ENCODE assay signal across 8 cellular contexts in the genomic region with DNA sequence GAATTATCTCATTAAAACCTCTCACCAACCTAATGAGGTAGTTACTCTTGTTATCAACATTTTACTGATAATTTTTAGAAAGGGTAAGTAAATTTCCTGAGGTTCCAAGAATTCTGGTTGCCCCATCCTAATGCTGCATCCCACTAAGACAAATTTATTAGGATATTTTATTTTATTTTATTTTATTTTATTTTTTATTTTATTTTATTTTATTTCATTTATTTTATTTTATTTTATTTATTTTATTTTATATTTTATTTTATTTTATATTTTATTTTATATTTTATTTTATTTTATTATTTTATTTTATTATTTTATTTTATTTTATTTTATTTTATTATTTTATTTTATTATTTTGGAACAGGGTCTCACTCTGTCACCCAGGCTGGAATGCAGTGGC. TPM values are rescaled to one million over a fixed set of nuclear protein-coding genes. Genes with fewer than 3 reads are reported as not detected.
A peak's percentile ranks its signal among the peaks of the same experiment; 100 is the strongest.
DNase-seq lines count a peak whose midpoint lies in the region; ATAC-seq, FAIRE-seq and TF ChIP-seq lines count a peak whose summit lies in the region.
"Not testable (repeated sequence)": the region's sequence is repeated elsewhere in the genome, so short reads cannot be mapped to it uniquely, and the experiment has no call there.
"Had no signal": no experiment of that assay in that cellular context is flagged by ENCODE, and none has a peak within 500 bp of the region (broad histone marks: within the 10 kb centered on the region; RNA-seq: fewer than 3 reads in every experiment).

No MANE protein-coding gene starts in this region.

- not testable (repeated sequence) for H3K27ac ChIP-seq in pancreas

- intact Hi-C loops in pancreas (cut with DNase I), result not testable (repeated sequence)

- not testable (repeated sequence) for H3K9me3 ChIP-seq in pancreas

- not testable (repeated sequence) for H3K36me3 ChIP-seq in pancreas

- FAIRE-seq in G401.6 (lab: Jason Lieb, UNC), result peak; percentile 97
- peak; percentile 96 for FAIRE-seq in TTC549 (lab: Jason Lieb, UNC)
- peak; percentile 88 for FAIRE-seq in colon (lab: Jason Lieb, UNC)
- FAIRE-seq in frontal cortex (lab: Jason Lieb, UNC), result peak; percentile 98
- FAIRE-seq in pancreas (lab: Jason Lieb, UNC), result peak; percentile 89

- H3K4me3 ChIP-seq in pancreas, result not testable (repeated sequence)

- H3K27me3 ChIP-seq in pancreas, result not testable (repeated sequence)

- not testable (repeated sequence) for ATAC-seq in pancreas

- DNase-seq in frontal cortex (ENCODE audit: low spot score in 2 of 2); pancreas: not testable (repeated sequence)

- TF ChIP-seq CTCF in pancreas (IDR thresholded peaks at IDR 0.05), result not testable (repeated sequence)

- not testable (repeated sequence) for H3K4me1 ChIP-seq in pancreas

RNA-seq across cellular contexts. Expression of a gene that starts 46.9 kb away (rescaled TPM):
- total RNA-seq in frontal cortex (not detected), pancreas (under 1 TPM; 0.13 to 0.92 (median 0.60) TPM)
- under 1 TPM; 0.42 to 0.73 TPM for polyA plus RNA-seq in pancreas
- total RNA-seq: CD4-positive, alpha-beta T cell; CD8-positive, alpha-beta T cell had no signal
- polyA plus RNA-seq: BJ had no signal
